ENCODE assay signal across 12 cellular contexts in the genomic region with DNA sequence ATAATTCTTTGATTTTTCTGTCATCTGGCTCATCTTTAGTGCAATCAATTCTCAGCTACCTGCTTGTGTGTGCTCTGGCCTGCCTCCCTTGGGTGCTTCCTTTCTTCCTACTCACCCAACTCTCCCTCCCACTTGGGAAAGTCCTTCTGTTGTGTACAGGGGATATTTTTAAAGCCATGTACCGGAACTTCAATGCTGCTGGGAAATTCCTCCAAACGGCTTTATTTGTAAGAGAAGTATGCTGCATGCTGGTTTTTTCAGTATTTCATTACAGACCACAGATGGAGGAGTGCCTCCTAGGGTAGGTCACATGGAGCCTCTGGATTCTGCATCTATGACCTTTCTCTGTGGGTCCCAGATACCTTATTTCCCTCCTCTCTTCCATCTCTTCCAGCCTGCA. TPM values are rescaled to one million over a fixed set of nuclear protein-coding genes. Genes with fewer than 3 reads are reported as not detected.
DNase-seq lines count a peak whose midpoint lies in the region; ATAC-seq lines count a peak whose summit lies in the region.
"Had no signal": no experiment of that assay in that cellular context is flagged by ENCODE, and none has a peak within 500 bp of the region (broad histone marks: within the 10 kb centered on the region; RNA-seq: fewer than 3 reads in every experiment).

No MANE protein-coding gene starts in this region.

- H3K4me2 ChIP-seq in neuronal stem cell (ENCODE audit: insufficient read depth, low read length, poor library complexity, severe bottlenecking), result no peak overlapping the region

- no peak overlapping the region for H3K18ac ChIP-seq in neuronal stem cell (ENCODE audit: low read length)

- peaks cover 0 to 2% of the 10 kb centered on the region in 2 donors for H3K4me1 ChIP-seq in neuronal stem cell (ENCODE audit: control insufficient read depth in 2 of 2, insufficient read depth in 1 of 2, low read depth in 1 of 2, low read length in 2 of 2)

- H2BK15ac ChIP-seq in neuronal stem cell (ENCODE audit: low read length), result no peak overlapping the region

- DNase-seq in iris pigment epithelial cell (ENCODE audit: low read depth), result peak; percentile 53
- DNase-seq in stimulated activated CD4-positive, alpha-beta T cell treated with anti-CD3 and anti-CD28 coated beads, Interleukin-1b, Interleukin-23, amount 100 ng/mL, for 48 hours, result no peak
- DNase-seq in neuronal stem cell (ENCODE audit: low spot score), result no peak
- no peak for DNase-seq in activated CD4-positive, alpha-beta T cell treated with anti-CD3 and anti-CD28 coated beads for 48 hours
- DNase-seq in RKO (ENCODE audit: low spot score), result no peak
- DNase-seq: central memory CD4-positive, alpha-beta T cell; Karpas-422; kidney; stimulated activated naive CD8-positive, alpha-beta T cell treated with anti-CD3 and anti-CD28 coated beads, Interleukin-15, Interleukin-2, amounts not matched to agents 100 U/mL and 50 U/mL, for 24 hours had no signal

- no peak overlapping the region for H2AFZ ChIP-seq in neuronal stem cell (ENCODE audit: low read length)

- H3K23ac ChIP-seq in neuronal stem cell (ENCODE audit: low read depth, low read length, poor library complexity), result no peak overlapping the region

- no peak overlapping the region for H2BK12ac ChIP-seq in neuronal stem cell (ENCODE audit: low read length)

- no CpG with 5 or more reads among the region's 2 CpGs for WGBS in neuronal stem cell (ENCODE audit: extremely low coverage in 2 of 2, insufficient read length in 2 of 2, insufficient replicate concordance in 1 of 2), 2 donors

- no peak overlapping the region for H2BK120ac ChIP-seq in neuronal stem cell (ENCODE audit: low read depth, low read length)

- H3K36me3 ChIP-seq in neuronal stem cell (replicated peaks in 1 of 2; ENCODE audit: control insufficient read depth in 2 of 2, insufficient read depth in 2 of 2, low read length in 2 of 2), result no peaks in the 10 kb centered on the region

- ATAC-seq in GM21381 (IDR thresholded peaks at IDR 0.05; ENCODE audit: unreplicated experiment) (peak; percentile 60), HG03460 (IDR thresholded peaks at IDR 0.05; ENCODE audit: unreplicated experiment) (peak; percentile 54)
- ATAC-seq: stimulated activated naive CD8-positive, alpha-beta T cell treated with anti-CD3 and anti-CD28 coated beads, Interleukin-15, Interleukin-2, amounts not matched to agents 100 U/mL and 50 U/mL, for 24 hours had no signal

- no peak overlapping the region for H3K27ac ChIP-seq in neuronal stem cell (replicated peaks; ENCODE audit: low read length)

- H3K27me3 ChIP-seq in neuronal stem cell (ENCODE audit: control insufficient read depth in 3 of 3, insufficient read depth in 3 of 3, low read depth in 1 of 3, low read length in 3 of 3), result no peaks in the 10 kb centered on the region

- no peak overlapping the region for H2AK5ac ChIP-seq in neuronal stem cell (ENCODE audit: low read depth, low read length)

- no peaks in the 10 kb centered on the region for H3K9me3 ChIP-seq in neuronal stem cell (replicated peaks in 1 of 2; ENCODE audit: control insufficient read depth in 2 of 2, insufficient read depth in 1 of 2, low read depth in 1 of 2, low read length in 2 of 2)

- H2BK5ac ChIP-seq in neuronal stem cell (ENCODE audit: low read length), result no peak overlapping the region

- no peak overlapping the region for H3K14ac ChIP-seq in neuronal stem cell (ENCODE audit: low read length)

- H4K8ac ChIP-seq in neuronal stem cell (ENCODE audit: low read depth, low read length), result no peak overlapping the region

- H3K4me3 ChIP-seq in GM08714 (ENCODE audit: low read length), result peak overlapping the region; percentile 43; the same call in 1 of the 2 replicates
- H3K4me3 ChIP-seq in neuronal stem cell (ENCODE audit: low read length in 2 of 2), result no peak overlapping the region

- H3K9ac ChIP-seq in neuronal stem cell (ENCODE audit: low read depth, low read length, poor library complexity), result no peak overlapping the region

- H4K91ac ChIP-seq in neuronal stem cell (ENCODE audit: low read depth, low read length, poor library complexity), result no peak overlapping the region

- H3K79me1 ChIP-seq in neuronal stem cell (ENCODE audit: low read depth, low read length), result no peaks in the 10 kb centered on the region

- no peak overlapping the region for H3K4ac ChIP-seq in neuronal stem cell (ENCODE audit: low read length)

RNA-seq across cellular contexts. Expression of a gene that starts 5.4 kb away (rescaled TPM):
- not detected for polyA plus RNA-seq in neuronal stem cell (2013, experiment 1 of 2)
- not detected for polyA plus RNA-seq in neuronal stem cell (2013, experiment 2 of 2)
